Comparison of ENCODE assay signal across 1 cellular context in the genomic region with DNA sequence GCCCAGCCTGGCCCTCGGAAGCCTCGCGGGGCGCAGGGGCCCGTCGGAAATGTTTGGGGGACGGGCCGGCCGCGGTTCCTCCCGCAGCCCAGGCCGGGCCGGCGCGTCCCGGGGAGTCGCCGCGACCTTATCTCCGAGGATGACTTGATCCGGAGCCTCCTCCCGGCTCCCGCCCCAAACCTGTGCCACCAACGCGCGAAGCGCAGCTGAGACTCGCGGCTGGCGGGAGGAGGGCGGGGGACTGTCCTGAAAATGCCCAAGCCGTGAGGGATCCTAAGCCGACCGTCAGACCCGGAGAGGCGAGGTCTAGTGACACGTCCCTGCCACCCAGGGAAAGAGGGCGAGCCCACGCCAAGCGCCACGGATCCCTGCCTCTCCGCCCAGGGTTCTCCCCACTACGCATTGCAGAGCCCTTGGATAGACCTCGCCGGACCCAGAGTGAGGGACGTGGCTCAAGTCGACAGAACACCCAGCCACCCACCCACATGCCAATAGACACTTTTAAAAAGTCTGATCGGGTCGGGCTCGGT.
TF ChIP-seq lines count a peak whose summit lies in the region.

No MANE protein-coding gene starts in this region.

TF ChIP-seq in GM23338, 12 proteins besides CTCF, POLR2A, EP300 and RAD21 (continued from another document):
- TF ChIP-seq, protein P1, sequence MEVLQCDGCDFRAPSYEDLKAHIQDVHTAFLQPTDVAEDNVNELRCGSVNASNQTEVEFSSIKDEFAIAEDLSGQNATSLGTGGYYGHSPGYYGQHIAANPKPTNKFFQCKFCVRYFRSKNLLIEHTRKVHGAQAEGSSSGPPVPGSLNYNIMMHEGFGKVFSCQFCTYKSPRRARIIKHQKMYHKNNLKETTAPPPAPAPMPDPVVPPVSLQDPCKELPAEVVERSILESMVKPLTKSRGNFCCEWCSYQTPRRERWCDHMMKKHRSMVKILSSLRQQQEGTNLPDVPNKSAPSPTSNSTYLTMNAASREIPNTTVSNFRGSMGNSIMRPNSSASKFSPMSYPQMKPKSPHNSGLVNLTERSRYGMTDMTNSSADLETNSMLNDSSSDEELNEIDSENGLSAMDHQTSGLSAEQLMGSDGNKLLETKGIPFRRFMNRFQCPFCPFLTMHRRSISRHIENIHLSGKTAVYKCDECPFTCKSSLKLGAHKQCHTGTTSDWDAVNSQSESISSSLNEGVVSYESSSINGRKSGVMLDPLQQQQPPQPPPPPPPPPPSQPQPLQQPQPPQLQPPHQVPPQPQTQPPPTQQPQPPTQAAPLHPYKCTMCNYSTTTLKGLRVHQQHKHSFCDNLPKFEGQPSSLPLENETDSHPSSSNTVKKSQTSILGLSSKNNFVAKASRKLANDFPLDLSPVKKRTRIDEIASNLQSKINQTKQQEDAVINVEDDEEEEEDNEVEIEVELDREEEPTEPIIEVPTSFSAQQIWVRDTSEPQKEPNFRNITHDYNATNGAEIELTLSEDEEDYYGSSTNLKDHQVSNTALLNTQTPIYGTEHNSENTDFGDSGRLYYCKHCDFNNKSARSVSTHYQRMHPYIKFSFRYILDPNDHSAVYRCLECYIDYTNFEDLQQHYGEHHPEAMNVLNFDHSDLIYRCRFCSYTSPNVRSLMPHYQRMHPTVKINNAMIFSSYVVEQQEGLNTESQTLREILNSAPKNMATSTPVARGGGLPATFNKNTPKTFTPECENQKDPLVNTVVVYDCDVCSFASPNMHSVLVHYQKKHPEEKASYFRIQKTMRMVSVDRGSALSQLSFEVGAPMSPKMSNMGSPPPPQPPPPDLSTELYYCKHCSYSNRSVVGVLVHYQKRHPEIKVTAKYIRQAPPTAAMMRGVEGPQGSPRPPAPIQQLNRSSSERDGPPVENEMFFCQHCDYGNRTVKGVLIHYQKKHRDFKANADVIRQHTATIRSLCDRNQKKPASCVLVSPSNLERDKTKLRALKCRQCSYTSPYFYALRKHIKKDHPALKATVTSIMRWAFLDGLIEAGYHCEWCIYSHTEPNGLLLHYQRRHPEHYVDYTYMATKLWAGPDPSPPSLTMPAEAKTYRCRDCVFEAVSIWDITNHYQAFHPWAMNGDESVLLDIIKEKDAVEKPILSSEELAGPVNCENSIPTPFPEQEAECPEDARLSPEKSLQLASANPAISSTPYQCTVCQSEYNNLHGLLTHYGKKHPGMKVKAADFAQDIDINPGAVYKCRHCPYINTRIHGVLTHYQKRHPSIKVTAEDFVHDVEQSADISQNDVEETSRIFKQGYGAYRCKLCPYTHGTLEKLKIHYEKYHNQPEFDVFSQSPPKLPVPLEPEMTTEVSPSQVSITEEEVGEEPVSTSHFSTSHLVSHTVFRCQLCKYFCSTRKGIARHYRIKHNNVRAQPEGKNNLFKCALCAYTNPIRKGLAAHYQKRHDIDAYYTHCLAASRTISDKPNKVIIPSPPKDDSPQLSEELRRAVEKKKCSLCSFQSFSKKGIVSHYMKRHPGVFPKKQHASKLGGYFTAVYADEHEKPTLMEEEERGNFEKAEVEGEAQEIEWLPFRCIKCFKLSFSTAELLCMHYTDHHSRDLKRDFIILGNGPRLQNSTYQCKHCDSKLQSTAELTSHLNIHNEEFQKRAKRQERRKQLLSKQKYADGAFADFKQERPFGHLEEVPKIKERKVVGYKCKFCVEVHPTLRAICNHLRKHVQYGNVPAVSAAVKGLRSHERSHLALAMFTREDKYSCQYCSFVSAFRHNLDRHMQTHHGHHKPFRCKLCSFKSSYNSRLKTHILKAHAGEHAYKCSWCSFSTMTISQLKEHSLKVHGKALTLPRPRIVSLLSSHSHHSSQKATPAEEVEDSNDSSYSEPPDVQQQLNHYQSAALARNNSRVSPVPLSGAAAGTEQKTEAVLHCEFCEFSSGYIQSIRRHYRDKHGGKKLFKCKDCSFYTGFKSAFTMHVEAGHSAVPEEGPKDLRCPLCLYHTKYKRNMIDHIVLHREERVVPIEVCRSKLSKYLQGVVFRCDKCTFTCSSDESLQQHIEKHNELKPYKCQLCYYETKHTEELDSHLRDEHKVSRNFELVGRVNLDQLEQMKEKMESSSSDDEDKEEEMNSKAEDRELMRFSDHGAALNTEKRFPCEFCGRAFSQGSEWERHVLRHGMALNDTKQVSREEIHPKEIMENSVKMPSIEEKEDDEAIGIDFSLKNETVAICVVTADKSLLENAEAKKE (CRISPR knock-in tag; IDR thresholded peaks at IDR 0.05) = no peak
TF ChIP-seq in GM23338: peak in this region for 1.
